ENCODE assay signal across 10 cellular contexts in the genomic region with DNA sequence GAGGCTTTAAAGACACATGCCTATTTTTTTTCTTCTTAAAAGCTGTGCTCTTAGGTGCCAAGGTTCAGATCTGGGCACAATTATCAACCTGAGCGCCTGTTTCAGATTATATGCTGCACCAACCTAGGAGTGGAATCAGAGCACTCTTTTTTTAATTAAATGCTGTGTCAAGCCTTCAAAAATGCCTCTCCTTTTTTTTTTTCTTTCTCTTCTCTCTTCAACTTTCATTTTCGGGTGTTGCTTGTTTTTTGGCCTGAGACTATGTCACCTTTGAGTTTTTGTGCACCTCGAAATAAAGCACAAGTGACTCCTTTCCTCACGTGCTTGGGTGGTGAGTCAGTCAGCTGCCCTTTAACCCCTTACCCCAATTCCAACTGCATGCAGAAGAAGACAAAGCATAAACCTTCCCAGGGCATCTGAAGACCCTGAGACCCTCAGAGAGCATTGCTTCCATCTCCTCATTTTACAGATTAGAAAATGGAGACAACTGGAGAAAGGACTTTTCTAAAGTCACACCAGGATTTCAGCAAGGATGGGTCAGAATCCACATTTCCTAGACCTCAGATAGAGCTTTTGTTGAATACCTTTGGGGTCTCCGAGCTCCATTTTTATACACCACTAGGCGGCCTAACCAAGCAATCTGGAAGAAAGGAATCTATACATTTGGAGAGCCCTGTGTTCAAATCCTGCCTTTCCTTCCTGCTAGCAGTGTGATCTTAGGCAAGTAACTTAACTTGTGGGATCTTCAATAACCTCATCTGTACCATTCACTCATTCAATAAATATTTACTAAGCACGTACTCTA. TPM values are rescaled to one million over a fixed set of nuclear protein-coding genes. Genes with fewer than 3 reads are reported as not detected.
DNase-seq lines count a peak whose midpoint lies in the region; ATAC-seq and TF ChIP-seq lines count a peak whose summit lies in the region.
"Had no signal": no experiment of that assay in that cellular context is flagged by ENCODE, and none has a peak within 500 bp of the region (broad histone marks: within the 10 kb centered on the region; RNA-seq: fewer than 3 reads in every experiment).

No MANE protein-coding gene starts in this region.

- no peak overlapping the region for H3K4me3 Mint-ChIP-seq in activated naive CD4-positive, alpha-beta T cell treated with anti-CD3 and anti-CD28 coated beads for 36 hours

- no CpG with 5 or more reads among the region's 7 CpGs for WGBS in IMR-90 (ENCODE audit: extremely low coverage in 2 of 2, insufficient read length in 1 of 2), 2 experiments
- WGBS in esophagus muscularis mucosa, result 42% methylated on average over 7 of the region's 7 CpGs

- in situ Hi-C loops in IMR-90 (cut with MboI; ENCODE audit: low sequenced_read_pairs) (no loop called here), GM13976 (cut with MboI; ENCODE audit: low sequenced_read_pairs, unreplicated experiment) (no loop called here)

- H2BK120ac ChIP-seq in IMR-90 (ENCODE audit: low read depth, low read length), result peak overlapping the region; percentile 82

- peak overlapping the region; percentile 51 for H3K14ac ChIP-seq in IMR-90 (replicated peaks; ENCODE audit: low read depth, low read length)

- H3K27me3 Mint-ChIP-seq in activated naive CD4-positive, alpha-beta T cell treated with anti-CD3 and anti-CD28 coated beads for 36 hours (ENCODE audit: low read depth), result peaks cover 18% of the 10 kb centered on the region

- H3K23ac ChIP-seq in IMR-90 (ENCODE audit: low read depth, low read length), result peak overlapping the region; percentile 25; the same call in 1 of the 2 replicates

- peak overlapping the region; percentile 70 for H3K4me2 ChIP-seq in IMR-90 (ENCODE audit: low read depth, low read length)

- H2AFZ ChIP-seq in IMR-90 (replicated peaks; ENCODE audit: low read length, poor library complexity), result peak overlapping the region; percentile 84

- H3K27ac ChIP-seq in IMR-90 (ENCODE audit: insufficient read depth, low read length), result peak overlapping the region; percentile 89
- H3K27ac ChIP-seq in esophagus muscularis mucosa (replicated peaks in 1 of 4), result peak overlapping the region; percentile 81 to 90 (median 84)
- peak overlapping the region in 1 of 4 donors; percentile 80 for H3K27ac ChIP-seq in Peyer's patch
- H3K27ac ChIP-seq: HL-60 had no signal

- H3K36me3 ChIP-seq in IMR-90 (ENCODE audit: control insufficient read depth, insufficient read depth, low read length) (peaks cover 2% of the 10 kb centered on the region), esophagus muscularis mucosa (no peaks in the 10 kb centered on the region), Peyer's patch (no peaks in the 10 kb centered on the region)

- peak overlapping the region; percentile 42; the same call in 1 of the 2 replicates for H3K18ac ChIP-seq in IMR-90 (ENCODE audit: low read depth, low read length)

- intact Hi-C loops in IMR-90 (cut with micrococcal nuclease) (loop anchor here (2.0 kb wide), 2 partner anchors 173 to 195 kb away; no protein-coding TSS in a partner anchor), esophagus muscularis mucosa (cut with DNase I) (no loop called here)
- intact Hi-C loops in activated naive CD4-positive, alpha-beta T cell treated with anti-CD3 and anti-CD28 coated beads for 36 hours (cut with micrococcal nuclease), result no loop called here

- CTCF ChIA-PET in IMR-90 (lab: Yijun Ruan, JAX), result interaction anchor here (0.9 to 1.7 kb wide), 4 partner anchors 13 to 177 kb away, joined by 3 to 7 read pairs (median 4); no protein-coding TSS in a partner anchor
- CTCF ChIA-PET in activated naive CD4-positive, alpha-beta T cell treated with anti-CD3 and anti-CD28 coated beads for 36 hours (lab: Charles Lee), result no interaction called here

- H3K56ac ChIP-seq in IMR-90 (ENCODE audit: extremely low read depth, insufficient read depth, low read length), result peak overlapping the region; percentile 36; the same call in 1 of the 2 replicates

- H3K9me3 ChIP-seq in IMR-90 (ENCODE audit: control insufficient read depth, insufficient read depth, low read length), result no peaks in the 10 kb centered on the region
- H3K9me3 ChIP-seq in esophagus muscularis mucosa, result no peaks in the 10 kb centered on the region
- no peaks in the 10 kb centered on the region for H3K9me3 ChIP-seq in Peyer's patch

- H3K27ac Mint-ChIP-seq in activated naive CD4-positive, alpha-beta T cell treated with anti-CD3 and anti-CD28 coated beads for 36 hours, result no peak overlapping the region

- H3K79me1 ChIP-seq in IMR-90 (ENCODE audit: low read depth in 1 of 2, low read length in 2 of 2), result peaks cover 35 to 86% of the 10 kb centered on the region in 2 experiments

- H4K91ac ChIP-seq in IMR-90 (ENCODE audit: insufficient read depth, low read depth, low read length), result peak overlapping the region; percentile 46

- H2BK15ac ChIP-seq in IMR-90 (ENCODE audit: low read depth, low read length), result no peak overlapping the region; the same call in 2 of the 3 replicates

- peak overlapping the region; percentile 89; the same call in 1 of the 2 replicates for H3K4ac ChIP-seq in IMR-90 (ENCODE audit: low read depth, low read length)

- no peaks in the 10 kb centered on the region for H3K36me3 Mint-ChIP-seq in activated naive CD4-positive, alpha-beta T cell treated with anti-CD3 and anti-CD28 coated beads for 36 hours (ENCODE audit: low read depth)

- dilution Hi-C loops in IMR-90 (cut with HindIII; ENCODE audit: low sequenced_read_pairs, unreplicated experiment), result no loop called here

- no peaks in the 10 kb centered on the region for H3K9me3 Mint-ChIP-seq in activated naive CD4-positive, alpha-beta T cell treated with anti-CD3 and anti-CD28 coated beads for 36 hours

- H2AK9ac ChIP-seq in IMR-90 (replicated peaks; ENCODE audit: low read depth, low read length, poor library complexity), result peak overlapping the region; percentile 29

- TF ChIP-seq EP300 in esophagus muscularis mucosa (IDR thresholded peaks at IDR 0.05), result no peak

- TF ChIP-seq POLR2A in IMR-90 (IDR thresholded peaks at IDR 0.05; ENCODE audit: low read depth, low read length), result no peak
- no peak for TF ChIP-seq POLR2A in esophagus muscularis mucosa (IDR thresholded peaks at IDR 0.05; ENCODE audit: low read depth)
- no peak for TF ChIP-seq POLR2A in Peyer's patch (IDR thresholded peaks at IDR 0.05)

- DNase-seq in IMR-90, result peak; percentile 51
- peak; percentile 34 for DNase-seq in esophagus muscularis mucosa (ENCODE audit: extremely low spot score)
- DNase-seq in skeletal muscle cell (ENCODE audit: low read depth), result no peak
- no peak for DNase-seq in dermis blood vessel endothelial cell
- DNase-seq in GM13976 (ENCODE audit: low spot score), result no peak
- no peak for DNase-seq in Peyer's patch
- DNase-seq in activated naive CD4-positive, alpha-beta T cell treated with anti-CD3 and anti-CD28 coated beads for 36 hours, result no peak

- no TSS peak for BruUV-seq in IMR-90 (replicated peaks; lab: Mats Ljungman, UMichigan)

- H3K4me1 ChIP-seq in IMR-90 (ENCODE audit: control insufficient read depth, insufficient read depth, low read length) (peaks cover 23% of the 10 kb centered on the region), esophagus muscularis mucosa (peaks cover 40 to 93% (median 87%) of the 10 kb centered on the region in 4 donors), Peyer's patch (peaks cover 0 to 23% (median 0%) of the 10 kb centered on the region in 4 donors)

- H3K4me1 Mint-ChIP-seq in activated naive CD4-positive, alpha-beta T cell treated with anti-CD3 and anti-CD28 coated beads for 36 hours (ENCODE audit: low read depth), result no peaks in the 10 kb centered on the region

- POLR2A ChIA-PET in IMR-90 (lab: Charles Lee; ENCODE audit: unreplicated experiment), result no interaction called here

- H3K9ac ChIP-seq in IMR-90 (ENCODE audit: low read depth, low read length), result peak overlapping the region; percentile 35

- ATAC-seq in GM18519 (IDR thresholded peaks at IDR 0.05; ENCODE audit: low FRiP score, unreplicated experiment), result peak; percentile 14
- no peak for ATAC-seq in IMR-90 (ENCODE audit: low read depth)

- H4K20me1 ChIP-seq in IMR-90 (ENCODE audit: insufficient read depth, low read length), result peaks cover 10% of the 10 kb centered on the region

- H4K5ac ChIP-seq in IMR-90 (ENCODE audit: low read depth, low read length), result peak overlapping the region; percentile 61

- H4K8ac ChIP-seq in IMR-90 (ENCODE audit: low read depth in 2 of 2, low read length in 2 of 2), result peak overlapping the region in 1 of 2 experiments; percentile 82; a peak in 3 of 4 replicates

- H2BK5ac ChIP-seq in IMR-90 (ENCODE audit: low read depth, low read length, poor library complexity, severe bottlenecking), result peak overlapping the region; percentile 73

- peak overlapping the region; percentile 26; the same call in 1 of the 2 replicates for H2BK20ac ChIP-seq in IMR-90 (ENCODE audit: low read depth, low read length)

- TF ChIP-seq RAD21 in IMR-90 (IDR thresholded peaks at IDR 0.05; ENCODE audit: low read length), result no peak

- H3K27me3 ChIP-seq in IMR-90 (ENCODE audit: control insufficient read depth, insufficient read depth, low read length) (no peaks in the 10 kb centered on the region), esophagus muscularis mucosa (no peaks in the 10 kb centered on the region), Peyer's patch (no peaks in the 10 kb centered on the region)

- H2AK5ac ChIP-seq in IMR-90 (ENCODE audit: low read depth, low read length), result no peak overlapping the region

- no peak for TF ChIP-seq CTCF in IMR-90 (conservative IDR thresholded peaks at IDR 0.05; ENCODE audit: low read depth, low read length)
- TF ChIP-seq CTCF in esophagus muscularis mucosa (IDR thresholded peaks at IDR 0.05), result no peak
- TF ChIP-seq CTCF in GM13976 (IDR thresholded peaks at IDR 0.05; ENCODE audit: borderline replicate concordance, control extremely low read depth, extremely low read depth, insufficient read depth, missing control alignments), result no peak
- no peak for TF ChIP-seq CTCF in Peyer's patch (IDR thresholded peaks at IDR 0.05)

- H3K4me3 ChIP-seq in IMR-90 (ENCODE audit: insufficient read depth, low read depth, low read length) (peak overlapping the region; percentile 18; the same call in 1 of the 2 replicates), esophagus muscularis mucosa (peak overlapping the region; percentile 38 to 47 (median 45)), skeletal muscle cell (ENCODE audit: low read depth, low read length) (peak overlapping the region; percentile 43), Peyer's patch (peak overlapping the region in 1 of 4 donors; percentile 4)

- H3K9me1 ChIP-seq in IMR-90 (ENCODE audit: insufficient read depth, low read length), result peaks cover 12% of the 10 kb centered on the region

TF ChIP-seq in IMR-90, 13 proteins besides CTCF, POLR2A, EP300 and RAD21 (continues in another document):
- no peak for TF ChIP-seq RFX5 (IDR thresholded peaks at IDR 0.05; ENCODE audit: low read depth, low read length)

RNA-seq across cellular contexts. Expression of a gene that starts 0.6 kb away (rescaled TPM):
- 14.2 and 16.7 TPM in 2 replicates for total RNA-seq in IMR-90 (2012; rRNA removed)
- 4.1 TPM in 2 replicates for polyA plus RNA-seq in IMR-90 (2012; rRNA removed)
- 2.0 and 2.4 TPM in 2 replicates for polyA plus RNA-seq in IMR-90 (2012; cell fraction: cytosol; rRNA removed)
- 12.8 and 23.0 TPM in 2 replicates for polyA plus RNA-seq in IMR-90 (2012; cell fraction: nucleus; rRNA removed; ENCODE audit: low replicate concordance)
- total RNA-seq in esophagus muscularis mucosa, result 10 to 100 TPM; 71.8 to 99.9 (median 84.4) TPM
- 2.5 and 3.2 TPM in 2 replicates for total RNA-seq in dermis blood vessel endothelial cell
- 10 to 100 TPM in 2 of 4 donors, 1 to 10 TPM in 2; 3.5 to 22.3 (median 11.8) TPM for total RNA-seq in Peyer's patch
- under 1 TPM in 1 of 2 experiments, not detected in 1; 0.05 TPM for total RNA-seq in activated naive CD4-positive, alpha-beta T cell treated with anti-CD3 and anti-CD28 coated beads for 36 hours
- total RNA-seq: T-helper 1 cell treated with Interleukin-12 subunit alpha and Interleukin-12 subunit beta and Interleukin-4 antibody, amounts not matched to agents 30 ng/mL and 1 ng/mL, for 36 hours had no signal

Comparison
In these comparisons a context has a peak if more than half of its experiments do, and no peak if none do; other contexts are left out.
1. DNase-seq: peak in IMR-90 (single experiment) and esophagus muscularis mucosa (single experiment); none in skeletal muscle cell (single experiment), dermis blood vessel endothelial cell (single experiment), GM13976 (single experiment), Peyer's patch (0 of 3) and activated naive CD4-positive, alpha-beta T cell treated with anti-CD3 and anti-CD28 coated beads for 36 hours (single experiment).